ENCODE assay signal across 16 cellular contexts in the genomic region with DNA sequence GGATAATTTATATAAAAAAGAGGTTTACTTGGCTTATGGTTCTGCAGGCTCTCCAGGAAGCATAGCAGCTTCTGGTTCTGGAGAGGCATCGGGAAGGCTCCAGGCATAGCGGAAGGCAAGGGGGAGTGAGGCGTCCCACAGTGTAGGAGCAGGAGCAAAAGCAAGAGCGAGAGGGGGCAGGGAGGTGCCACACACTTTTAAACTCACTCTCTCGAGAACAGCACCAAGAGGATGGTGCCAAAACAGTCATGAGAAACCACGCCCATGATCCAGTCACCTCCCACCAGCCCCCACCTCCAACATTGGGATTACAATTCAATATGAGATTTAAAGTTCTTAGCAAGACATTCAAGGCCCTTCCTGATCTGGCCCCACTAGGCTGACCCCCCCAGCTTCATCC. TPM values are rescaled to one million over a fixed set of nuclear protein-coding genes. Genes with fewer than 3 reads are reported as not detected.
DNase-seq lines count a peak whose midpoint lies in the region; ATAC-seq and TF ChIP-seq lines count a peak whose summit lies in the region.
"Had no signal": no experiment of that assay in that cellular context is flagged by ENCODE, and none has a peak within 500 bp of the region (broad histone marks: within the 10 kb centered on the region; RNA-seq: fewer than 3 reads in every experiment).

No MANE protein-coding gene starts in this region.

- no peak overlapping the region for H3K4ac ChIP-seq in H9 (ENCODE audit: low read depth, low read length)

- no peak overlapping the region for H2BK15ac ChIP-seq in H9 (ENCODE audit: low read depth, low read length)

- no peak overlapping the region for H4K8ac ChIP-seq in H9 (replicated peaks; ENCODE audit: insufficient read length, low read depth, low read length)

- H3K18ac ChIP-seq in H9 (ENCODE audit: insufficient read length, low read depth, low read length) = no peak overlapping the region

- no peaks in the 10 kb centered on the region for H4K20me1 ChIP-seq in H9 (ENCODE audit: control insufficient read depth, insufficient read depth, insufficient read length)

- no peak overlapping the region for H3K23ac ChIP-seq in H9 (ENCODE audit: insufficient read length, low read depth, low read length)

- no peak overlapping the region for H3K56ac ChIP-seq in H9 (ENCODE audit: insufficient read length, low read depth, low read length)

- no peak overlapping the region for H4K5ac ChIP-seq in H9 (ENCODE audit: insufficient read length, low read depth, low read length)

- no peak for ATAC-seq in psoas muscle
- no peak for ATAC-seq in GM19351 (IDR thresholded peaks at IDR 0.05; ENCODE audit: unreplicated experiment)
- no peak for ATAC-seq in HG03045 (IDR thresholded peaks at IDR 0.05; ENCODE audit: unreplicated experiment)
- ATAC-seq: PC-3 had no signal

- H3K4me3 ChIP-seq in psoas muscle = no peak overlapping the region
- H3K4me3 ChIP-seq: SJCRH30 had no signal

- H3K79me1 ChIP-seq in H9 (ENCODE audit: insufficient read depth, low read depth, low read length, poor library complexity, severe bottlenecking) = no peaks in the 10 kb centered on the region

- no peaks in the 10 kb centered on the region for H3K27me3 Mint-ChIP-seq in activated T-cell treated with anti-CD3 and anti-CD28 coated beads, Interleukin-2, amount 50 U/mL, for 24 hours
- H3K27me3 Mint-ChIP-seq in H9 (ENCODE audit: low read depth) = no peaks in the 10 kb centered on the region; the same call in 1 of the 2 replicates
- H3K27me3 Mint-ChIP-seq in activated T-helper 1 cell treated with anti-CD3 and anti-CD28 coated beads, Interleukin-12 subunit alpha, Interleukin-12 subunit beta, Interleukin-2, Interleukin-4 antibody, amounts not matched to agents 30 ng/mL and 10 ng/mL and 1 ng/mL, durations not matched to agents 14 hours and 24 hours and 36 hours (ENCODE audit: insufficient read depth) = no peaks in the 10 kb centered on the region
- H3K27me3 Mint-ChIP-seq: CD4-positive, CD25-positive, alpha-beta regulatory T cell had no signal

- H3K14ac ChIP-seq in H9 (ENCODE audit: insufficient read depth, low read length) = no peak overlapping the region

- H3K27me3 ChIP-seq in H9 (ENCODE audit: insufficient read depth, low read length) (no peaks in the 10 kb centered on the region), psoas muscle (ENCODE audit: insufficient read depth in 3 of 3, low read length in 2 of 3) (no peaks in the 10 kb centered on the region)
- H3K27me3 ChIP-seq: SJCRH30 had no signal

- H3K9me3 Mint-ChIP-seq in activated T-cell treated with anti-CD3 and anti-CD28 coated beads, Interleukin-2, amount 50 U/mL, for 24 hours = no peaks in the 10 kb centered on the region
- H3K9me3 Mint-ChIP-seq in H9 = no peaks in the 10 kb centered on the region
- H3K9me3 Mint-ChIP-seq in activated T-helper 1 cell treated with anti-CD3 and anti-CD28 coated beads, Interleukin-12 subunit alpha, Interleukin-12 subunit beta, Interleukin-2, Interleukin-4 antibody, amounts not matched to agents 30 ng/mL and 10 ng/mL and 1 ng/mL, durations not matched to agents 14 hours and 24 hours and 36 hours = no peaks in the 10 kb centered on the region
- H3K9me3 Mint-ChIP-seq: CD4-positive, CD25-positive, alpha-beta regulatory T cell had no signal

- H3K9me3 ChIP-seq in H9 (ENCODE audit: control insufficient read depth, low read depth, low read length) (no peaks in the 10 kb centered on the region), psoas muscle (no peaks in the 10 kb centered on the region)
- H3K9me3 ChIP-seq: SJCRH30 had no signal

- H2BK120ac ChIP-seq in H9 (ENCODE audit: low read depth, low read length, poor library complexity, severe bottlenecking) = no peak overlapping the region

- no peak for DNase-seq in activated T-cell treated with anti-CD3 and anti-CD28 coated beads, Interleukin-2, amount 50 U/mL, for 24 hours
- DNase-seq in activated T-cell treated with anti-CD3 and anti-CD28 coated beads, Interleukin-2, amount 50 U/mL, for 48 hours = no peak
- DNase-seq in H9 = no peak
- DNase-seq in activated T-helper 1 cell treated with anti-CD3 and anti-CD28 coated beads, Interleukin-12 subunit alpha, Interleukin-12 subunit beta, Interleukin-2, Interleukin-4 antibody, amounts not matched to agents 30 ng/mL and 10 ng/mL and 1 ng/mL, durations not matched to agents 14 hours and 24 hours and 36 hours (ENCODE audit: low spot score) = no peak
- DNase-seq in psoas muscle = no peak
- DNase-seq: ACHN; CD4-positive, CD25-positive, alpha-beta regulatory T cell; NCI-H1048; NCI-H1436 treated with DMSO at 0.1 percent for 48 hours; NCI-H2029 treated with DMSO at 0.1 percent for 48 hours; NCI-H2171 treated with DMSO at 0.1 percent for 48 hours; NCI-H748 treated with DMSO at 0.1 percent for 48 hours; SJCRH30 had no signal

- no peak overlapping the region for H4K91ac ChIP-seq in H9 (ENCODE audit: insufficient read length, low read depth, low read length)

- no peak overlapping the region for H2BK5ac ChIP-seq in H9 (ENCODE audit: insufficient read length, low read length)

- H3K27ac ChIP-seq in H9 (ENCODE audit: insufficient read length, low read depth, low read length) (no peak overlapping the region), psoas muscle (peak overlapping the region; percentile 16)
- H3K27ac ChIP-seq: SJCRH30 had no signal

- peaks cover 49% of the 10 kb centered on the region for H3K4me1 Mint-ChIP-seq in activated T-cell treated with anti-CD3 and anti-CD28 coated beads, Interleukin-2, amount 50 U/mL, for 24 hours (ENCODE audit: low read depth)
- peaks cover 16 to 19% of the 10 kb centered on the region in 2 experiments for H3K4me1 Mint-ChIP-seq in H9
- H3K4me1 Mint-ChIP-seq in activated T-helper 1 cell treated with anti-CD3 and anti-CD28 coated beads, Interleukin-12 subunit alpha, Interleukin-12 subunit beta, Interleukin-2, Interleukin-4 antibody, amounts not matched to agents 30 ng/mL and 10 ng/mL and 1 ng/mL, durations not matched to agents 14 hours and 24 hours and 36 hours (ENCODE audit: low read depth) = peaks cover 54% of the 10 kb centered on the region

- H3K4me1 ChIP-seq in H9 (ENCODE audit: insufficient read depth, low read length) = no peaks in the 10 kb centered on the region
- H3K4me1 ChIP-seq in psoas muscle = peaks cover 42% of the 10 kb centered on the region

- no peak overlapping the region for H3T11ph ChIP-seq in H9 (ENCODE audit: low read length)

- WGBS in H9 (ENCODE audit: extremely low coverage, insufficient read length, low lambda C conversion rate) = no CpG with 5 or more reads among the region's 6 CpGs
- 77 to 86% (median 83%) methylated on average over 6 of the region's 6 CpGs for WGBS in psoas muscle, 3 donors

- intact Hi-C loops in activated T-helper 1 cell treated with anti-CD3 and anti-CD28 coated beads, Interleukin-12 subunit alpha, Interleukin-12 subunit beta, Interleukin-2, Interleukin-4 antibody, amounts not matched to agents 30 ng/mL and 10 ng/mL and 1 ng/mL, durations not matched to agents 14 hours and 24 hours and 36 hours (cut with micrococcal nuclease) = no loop called here
- intact Hi-C loops in psoas muscle (cut with DNase I) = no loop called here

- no peak overlapping the region for H3K4me2 ChIP-seq in H9 (ENCODE audit: insufficient read depth, insufficient read length, low read length)

- H3K4me3 Mint-ChIP-seq in activated T-cell treated with anti-CD3 and anti-CD28 coated beads, Interleukin-2, amount 50 U/mL, for 24 hours = no peak overlapping the region
- no peak overlapping the region for H3K4me3 Mint-ChIP-seq in H9
- no peak overlapping the region for H3K4me3 Mint-ChIP-seq in activated T-helper 1 cell treated with anti-CD3 and anti-CD28 coated beads, Interleukin-12 subunit alpha, Interleukin-12 subunit beta, Interleukin-2, Interleukin-4 antibody, amounts not matched to agents 30 ng/mL and 10 ng/mL and 1 ng/mL, durations not matched to agents 14 hours and 24 hours and 36 hours
- H3K4me3 Mint-ChIP-seq: CD4-positive, CD25-positive, alpha-beta regulatory T cell had no signal

- no peak overlapping the region for H2AFZ ChIP-seq in H9 (ENCODE audit: low read length)

- peak overlapping the region; percentile 17 for H3K27ac Mint-ChIP-seq in activated T-cell treated with anti-CD3 and anti-CD28 coated beads, Interleukin-2, amount 50 U/mL, for 24 hours
- peak overlapping the region in 2 of 3 experiments; percentile 82 to 85; a peak in 4 of 7 replicates for H3K27ac Mint-ChIP-seq in H9
- peak overlapping the region; percentile 58 for H3K27ac Mint-ChIP-seq in activated T-helper 1 cell treated with anti-CD3 and anti-CD28 coated beads, Interleukin-12 subunit alpha, Interleukin-12 subunit beta, Interleukin-2, Interleukin-4 antibody, amounts not matched to agents 30 ng/mL and 10 ng/mL and 1 ng/mL, durations not matched to agents 14 hours and 24 hours and 36 hours

- H2AK5ac ChIP-seq in H9 (ENCODE audit: insufficient read length, low read length) = no peak overlapping the region

- H2BK12ac ChIP-seq in H9 (ENCODE audit: insufficient read length, low read depth, low read length) = no peak overlapping the region

- H3K36me3 Mint-ChIP-seq in activated T-cell treated with anti-CD3 and anti-CD28 coated beads, Interleukin-2, amount 50 U/mL, for 24 hours (ENCODE audit: low read depth) = peaks cover 92% of the 10 kb centered on the region
- peaks cover 3 to 13% (median 11%) of the 10 kb centered on the region in 3 experiments for H3K36me3 Mint-ChIP-seq in H9 (ENCODE audit: insufficient read depth in 1 of 3, low read depth in 3 of 3)
- peaks cover 34% of the 10 kb centered on the region for H3K36me3 Mint-ChIP-seq in activated T-helper 1 cell treated with anti-CD3 and anti-CD28 coated beads, Interleukin-12 subunit alpha, Interleukin-12 subunit beta, Interleukin-2, Interleukin-4 antibody, amounts not matched to agents 30 ng/mL and 10 ng/mL and 1 ng/mL, durations not matched to agents 14 hours and 24 hours and 36 hours (ENCODE audit: low read depth)

- no peaks in the 10 kb centered on the region for H3K23me2 ChIP-seq in H9 (ENCODE audit: insufficient read length, low read depth, low read length, poor library complexity, severe bottlenecking)

- H3K79me2 ChIP-seq in H9 (ENCODE audit: insufficient read depth, low read length) = no peaks in the 10 kb centered on the region

- no peak overlapping the region for H3K9ac ChIP-seq in H9 (ENCODE audit: extremely low read depth, insufficient read length, low read length)

- TF ChIP-seq CTCF in H9 (conservative IDR thresholded peaks at IDR 0.05) (no peak), psoas muscle (IDR thresholded peaks at IDR 0.05) (no peak)

- H3K36me3 ChIP-seq in psoas muscle (ENCODE audit: insufficient read depth in 1 of 2, low read depth in 1 of 2) = peaks cover 0 to 32% of the 10 kb centered on the region in 2 donors

- no peak overlapping the region for H2BK20ac ChIP-seq in H9 (ENCODE audit: low read depth, low read length, poor library complexity, severe bottlenecking)

RNA-seq across cellular contexts. Expression of a gene that starts 50.0 kb away (rescaled TPM):
- total RNA-seq in H9 (2021) = 2.0 and 2.5 TPM in 2 replicates
- total RNA-seq in activated T-helper 1 cell treated with anti-CD3 and anti-CD28 coated beads, Interleukin-12 subunit alpha, Interleukin-12 subunit beta, Interleukin-2, Interleukin-4 antibody, amounts not matched to agents 30 ng/mL and 10 ng/mL and 1 ng/mL, durations not matched to agents 14 hours and 24 hours and 36 hours = 38.4 and 39.7 TPM in 2 replicates
- total RNA-seq in psoas muscle = 10 to 100 TPM in 3 of 4 donors, 1 to 10 TPM in 1; 9.6 to 11.7 (median 11.1) TPM
- polyA plus RNA-seq in psoas muscle = 10 to 100 TPM in 1 of 3 donors, 1 to 10 TPM in 2; 4.3 to 10.3 (median 7.9) TPM

Comparison
In these comparisons a context has a peak if more than half of its experiments do, and no peak if none do; other contexts are left out.
1. H3K27ac Mint-ChIP-seq: peak in every context shown above with its lines; median percentile 84 in H9; 58 in activated T-helper 1 cell treated with anti-CD3 and anti-CD28 coated beads, Interleukin-12 subunit alpha, Interleukin-12 subunit beta, Interleukin-2, Interleukin-4 antibody, amounts not matched to agents 30 ng/mL and 10 ng/mL and 1 ng/mL, durations not matched to agents 14 hours and 24 hours and 36 hours; 17 in activated T-cell treated with anti-CD3 and anti-CD28 coated beads, Interleukin-2, amount 50 U/mL, for 24 hours.